20 cellular contexts compared by ENCODE assay signal in genomic region chr7:46100521-46100920, GRCh38.
"Had no signal": no experiment of that assay in that cellular context is flagged by ENCODE, and none has a peak within 500 bp of the region (broad histone marks: within the 10 kb centered on the region; RNA-seq: fewer than 3 reads in every experiment).

No MANE protein-coding gene starts in this region.

- H3K4me1 Mint-ChIP-seq: activated CD4-positive, alpha-beta T cell treated with anti-CD3 and anti-CD28 coated beads, Interleukin-2, amount 10 ng/mL, durations not matched to agents 7 days and 5 days; activated naive CD8-positive, alpha-beta T cell treated with anti-CD3 and anti-CD28 coated beads, Interleukin-2, amount 50 U/mL, for 24 hours; T-cell had no signal

- H3K9me3 Mint-ChIP-seq: activated CD4-positive, alpha-beta memory T cell treated with anti-CD3 and anti-CD28 coated beads for 36 hours; activated CD4-positive, alpha-beta T cell treated with anti-CD3 and anti-CD28 coated beads, Interleukin-2, amount 10 ng/mL, durations not matched to agents 7 days and 5 days; activated naive CD8-positive, alpha-beta T cell treated with anti-CD3 and anti-CD28 coated beads, Interleukin-2, amount 50 U/mL, for 24 hours; activated T-cell treated with anti-CD3 and anti-CD28 coated beads, Interleukin-2, amount 50 U/mL, for 4 hours; T-cell had no signal

- DNase-seq: activated CD4-positive, alpha-beta memory T cell treated with anti-CD3 and anti-CD28 coated beads for 36 hours; activated CD4-positive, alpha-beta T cell treated with anti-CD3 and anti-CD28 coated beads, Interleukin-2, amount 10 ng/mL, durations not matched to agents 7 days and 5 days; activated CD4-positive, CD25-positive, alpha-beta regulatory T cell; activated CD8-positive, alpha-beta memory T cell treated with anti-CD3 and anti-CD28 coated beads for 24 hours; activated effector memory CD4-positive, alpha-beta T cell treated with anti-CD3 and anti-CD28 coated beads, Interleukin-2, amount 50 U/mL, for 16 hours; activated naive CD4-positive, alpha-beta T cell treated with Interleukin-2 at 50 U/mL for 16 hours; activated naive CD8-positive, alpha-beta T cell treated with anti-CD3 and anti-CD28 coated beads, Interleukin-2, amount 50 U/mL, for 24 hours; activated T-cell treated with anti-CD3 and anti-CD28 coated beads, Interleukin-2, amount 50 U/mL, for 4 hours; caudate nucleus; NCI-H1105 treated with DMSO at 0.1 percent for 48 hours; NCI-H1436 treated with DMSO at 0.1 percent for 48 hours; NCI-H187; NCI-H2081; NCI-H510A treated with DMSO at 0.1 percent for 48 hours; SHP77 treated with DMSO at 0.1 percent for 48 hours; T-cell; T-helper 2 cell; T1000 had no signal

- H3K27me3 Mint-ChIP-seq: activated CD4-positive, alpha-beta memory T cell treated with anti-CD3 and anti-CD28 coated beads for 36 hours; activated CD4-positive, alpha-beta T cell treated with anti-CD3 and anti-CD28 coated beads, Interleukin-2, amount 10 ng/mL, durations not matched to agents 7 days and 5 days; activated naive CD8-positive, alpha-beta T cell treated with anti-CD3 and anti-CD28 coated beads, Interleukin-2, amount 50 U/mL, for 24 hours; T-cell had no signal

- H3K4me3 Mint-ChIP-seq: activated CD4-positive, alpha-beta memory T cell treated with anti-CD3 and anti-CD28 coated beads for 36 hours; activated CD4-positive, alpha-beta T cell treated with anti-CD3 and anti-CD28 coated beads, Interleukin-2, amount 10 ng/mL, durations not matched to agents 7 days and 5 days; activated naive CD8-positive, alpha-beta T cell treated with anti-CD3 and anti-CD28 coated beads, Interleukin-2, amount 50 U/mL, for 24 hours; activated T-cell treated with anti-CD3 and anti-CD28 coated beads, Interleukin-2, amount 50 U/mL, for 4 hours; T-cell had no signal

- ATAC-seq: activated naive CD4-positive, alpha-beta T cell treated with anti-CD3 and anti-CD28 coated beads, Interleukin-2, amount 50 U/mL, for 72 hours; activated naive CD8-positive, alpha-beta T cell treated with anti-CD3 and anti-CD28 coated beads, Interleukin-2, amount 50 U/mL, for 24 hours; activated T-cell treated with anti-CD3 and anti-CD28 coated beads, Interleukin-2, amount 50 U/mL, for 4 hours; T-cell had no signal

- H3K36me3 Mint-ChIP-seq: activated CD4-positive, alpha-beta memory T cell treated with anti-CD3 and anti-CD28 coated beads for 36 hours; activated naive CD4-positive, alpha-beta T cell treated with anti-CD3 and anti-CD28 coated beads, Interleukin-2, amount 50 U/mL, for 72 hours; T-cell had no signal

- H3K27ac ChIP-seq: VCaP had no signal

- H3K27ac Mint-ChIP-seq: activated CD4-positive, alpha-beta memory T cell treated with anti-CD3 and anti-CD28 coated beads for 36 hours; activated CD4-positive, alpha-beta T cell treated with anti-CD3 and anti-CD28 coated beads, Interleukin-2, amount 10 ng/mL, durations not matched to agents 7 days and 5 days; activated naive CD4-positive, alpha-beta T cell treated with anti-CD3 and anti-CD28 coated beads, Interleukin-2, amount 50 U/mL, for 72 hours; activated naive CD8-positive, alpha-beta T cell treated with anti-CD3 and anti-CD28 coated beads, Interleukin-2, amount 50 U/mL, for 24 hours; T-cell had no signal
